In the genomic region with DNA sequence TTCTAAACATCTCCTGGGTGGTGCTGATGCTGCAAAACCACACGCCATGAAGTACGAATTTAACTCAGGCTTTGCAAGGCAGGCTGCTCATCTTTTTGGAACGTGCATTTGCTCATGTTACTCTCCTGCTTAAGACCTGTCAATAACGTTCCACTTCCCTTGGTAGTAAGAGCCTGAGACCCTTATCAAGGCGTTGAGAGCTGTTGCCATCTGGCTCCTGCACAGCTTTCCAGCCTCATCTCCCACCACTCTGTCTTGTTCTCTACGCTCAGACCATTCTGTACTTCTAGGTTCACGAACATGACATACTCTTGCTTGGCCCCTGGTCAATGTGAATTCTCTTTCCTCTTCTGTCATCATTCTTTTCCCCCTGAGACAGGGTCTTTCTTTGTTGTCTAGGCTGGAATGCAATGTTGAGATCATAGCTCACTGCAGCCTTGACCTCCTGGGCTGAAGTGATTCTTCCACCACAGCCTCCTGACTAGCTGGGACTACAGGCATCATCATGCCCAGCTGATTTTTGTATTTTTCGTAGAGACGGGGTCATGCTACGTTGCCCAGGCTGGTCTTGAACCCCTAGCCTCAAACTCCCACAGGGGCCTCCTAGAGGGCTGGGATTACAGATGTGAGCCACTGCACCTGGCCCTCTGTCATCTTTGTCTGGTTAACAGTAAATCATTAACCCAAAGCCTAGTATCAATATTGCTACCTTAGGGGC, we compare ENCODE assay signal across 16 cellular contexts.
DNase-seq lines count a peak whose midpoint lies in the region; ATAC-seq and TF ChIP-seq lines count a peak whose summit lies in the region.
"Had no signal": no experiment of that assay in that cellular context is flagged by ENCODE, and none has a peak within 500 bp of the region (broad histone marks: within the 10 kb centered on the region; RNA-seq: fewer than 3 reads in every experiment).

No MANE protein-coding gene starts in this region.

- H3K9me3 ChIP-seq in SK-N-SH: no peaks in the 10 kb centered on the region
- H3K9me3 ChIP-seq in esophagus muscularis mucosa: no peaks in the 10 kb centered on the region

- intact Hi-C loops in esophagus muscularis mucosa (cut with DNase I): no loop called here

- no peak for DNase-seq in SK-N-SH
- no peak for DNase-seq in activated naive CD4-positive, alpha-beta T cell (lab: John Stamatoyannopoulos, UW)
- DNase-seq in kidney glomerular epithelial cell (lab: John Stamatoyannopoulos, UW): no peak
- no peak for DNase-seq in esophagus muscularis mucosa (ENCODE audit: extremely low spot score)
- DNase-seq: activated CD8-positive, alpha-beta memory T cell treated with anti-CD3 and anti-CD28 coated beads, Interleukin-2, amount 50 U/mL, for 48 hours; AML-193; DND-41; NCI-H1417; substantia nigra had no signal

- H3K9ac ChIP-seq in SK-N-SH: no peak overlapping the region

- ATAC-seq in GM18511 (IDR thresholded peaks at IDR 0.05; ENCODE audit: unreplicated experiment) (peak; percentile 81), GM19372 (IDR thresholded peaks at IDR 0.05; ENCODE audit: low read depth, unreplicated experiment) (peak; percentile 67), HG02840 (IDR thresholded peaks at IDR 0.05; ENCODE audit: low FRiP score, unreplicated experiment) (peak; percentile 83), HG03521 (IDR thresholded peaks at IDR 0.05; ENCODE audit: unreplicated experiment) (peak; percentile 47)
- ATAC-seq: HCT116 had no signal

- H3K27me3 ChIP-seq in SK-N-SH (ENCODE audit: insufficient read depth) (no peaks in the 10 kb centered on the region), esophagus muscularis mucosa (peaks cover 0 to 9% (median 0%) of the 10 kb centered on the region in 4 donors)

- H3K27ac ChIP-seq in SK-N-SH (ENCODE audit: low read depth in 2 of 2, low read length in 1 of 2) (no peak overlapping the region), esophagus muscularis mucosa (replicated peaks in 1 of 4) (no peak overlapping the region)
- H3K27ac ChIP-seq: skin epidermis had no signal

- no peak overlapping the region for H3K4me2 ChIP-seq in SK-N-SH

- CTCF ChIA-PET in SK-N-SH (lab: Yijun Ruan, JAX): interaction anchor here (0.7 kb wide), 1 partner anchor 9 kb away, joined by 3 read pairs; no protein-coding TSS in a partner anchor

- H3K79me2 ChIP-seq in SK-N-SH (ENCODE audit: insufficient read depth): no peaks in the 10 kb centered on the region

- no peak for TF ChIP-seq POLR2A in esophagus muscularis mucosa (IDR thresholded peaks at IDR 0.05; ENCODE audit: low read depth)

- no peaks in the 10 kb centered on the region for H4K20me1 ChIP-seq in SK-N-SH (ENCODE audit: insufficient read depth)

- H3K9me2 ChIP-seq in SK-N-SH: no peaks in the 10 kb centered on the region

- no peak for TF ChIP-seq EP300 in SK-N-SH (IDR thresholded peaks at IDR 0.05; ENCODE audit: borderline replicate concordance in 1 of 2, low read depth in 1 of 2, low read length in 1 of 2)
- TF ChIP-seq EP300 in esophagus muscularis mucosa (IDR thresholded peaks at IDR 0.05): no peak

- H3K36me3 ChIP-seq in SK-N-SH (replicated peaks in 1 of 2; ENCODE audit: control insufficient read depth in 1 of 2, insufficient read depth in 2 of 2, low read length in 1 of 2) (no peaks in the 10 kb centered on the region), esophagus muscularis mucosa (no peaks in the 10 kb centered on the region)

- H3F3A ChIP-seq in SK-N-SH (replicated peaks; ENCODE audit: insufficient read depth): no peaks in the 10 kb centered on the region

- H3K4me3 ChIP-seq in SK-N-SH (ENCODE audit: low read depth in 2 of 2, low read length in 1 of 2) (no peak overlapping the region), esophagus muscularis mucosa (no peak overlapping the region)
- H3K4me3 ChIP-seq: lung, skin epidermis had no signal

- no peak overlapping the region for H2AFZ ChIP-seq in SK-N-SH (ENCODE audit: low read depth)

- POLR2A ChIA-PET in SK-N-SH (lab: Yijun Ruan, JAX): no interaction called here

- no peak for TF ChIP-seq RAD21 in SK-N-SH (IDR thresholded peaks at IDR 0.05; ENCODE audit: low read length)

- WGBS in SK-N-SH (ENCODE audit: low lambda C conversion rate): 71% methylated on average over 10 of the region's 10 CpGs
- 73% methylated on average over 10 of the region's 10 CpGs for WGBS in esophagus muscularis mucosa

- H3K4me1 ChIP-seq in SK-N-SH (ENCODE audit: control insufficient read depth in 1 of 2, insufficient read depth in 2 of 2, low read depth in 1 of 2, low read length in 1 of 2) (peaks cover 0 to 5% of the 10 kb centered on the region in 2 experiments; a peak in 2 of 4 replicates), esophagus muscularis mucosa (no peaks in the 10 kb centered on the region)

- TF ChIP-seq CTCF in SK-N-SH (IDR thresholded peaks at IDR 0.05) (no peak), esophagus muscularis mucosa (IDR thresholded peaks at IDR 0.05) (no peak)

TF ChIP-seq in SK-N-SH, 30 proteins besides CTCF, POLR2A, EP300 and RAD21:
- no peak for TF ChIP-seq NFIC (IDR thresholded peaks at IDR 0.05; ENCODE audit: borderline replicate concordance)
- TF ChIP-seq TAF1 (IDR thresholded peaks at IDR 0.05; ENCODE audit: borderline replicate concordance, low read depth, low read length): no peak
- no peak for TF ChIP-seq JUND (IDR thresholded peaks at IDR 0.05)
- TF ChIP-seq GATA2 (CRISPR knock-in tag; IDR thresholded peaks at IDR 0.05): no peak
- no peak for TF ChIP-seq GABPA (IDR thresholded peaks at IDR 0.05; ENCODE audit: low read depth)
- no peak for TF ChIP-seq MXI1 (IDR thresholded peaks at IDR 0.05; ENCODE audit: low read depth, low read length)
- TF ChIP-seq RFX5 (IDR thresholded peaks at IDR 0.05; ENCODE audit: low read length): no peak
- no peak for TF ChIP-seq EZH2phosphoT487 (IDR thresholded peaks at IDR 0.05; ENCODE audit: borderline replicate concordance, low read depth)
- TF ChIP-seq, protein P1, sequence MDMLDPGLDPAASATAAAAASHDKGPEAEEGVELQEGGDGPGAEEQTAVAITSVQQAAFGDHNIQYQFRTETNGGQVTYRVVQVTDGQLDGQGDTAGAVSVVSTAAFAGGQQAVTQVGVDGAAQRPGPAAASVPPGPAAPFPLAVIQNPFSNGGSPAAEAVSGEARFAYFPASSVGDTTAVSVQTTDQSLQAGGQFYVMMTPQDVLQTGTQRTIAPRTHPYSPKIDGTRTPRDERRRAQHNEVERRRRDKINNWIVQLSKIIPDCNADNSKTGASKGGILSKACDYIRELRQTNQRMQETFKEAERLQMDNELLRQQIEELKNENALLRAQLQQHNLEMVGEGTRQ (IDR thresholded peaks at IDR 0.05; ENCODE audit: borderline replicate concordance, low read depth, low read length): no peak
- TF ChIP-seq TCF12 (IDR thresholded peaks at IDR 0.05): no peak
- TF ChIP-seq POLR2AphosphoS5 (IDR thresholded peaks at IDR 0.05; ENCODE audit: low read depth, low read length): no peak
- TF ChIP-seq, protein P2, sequence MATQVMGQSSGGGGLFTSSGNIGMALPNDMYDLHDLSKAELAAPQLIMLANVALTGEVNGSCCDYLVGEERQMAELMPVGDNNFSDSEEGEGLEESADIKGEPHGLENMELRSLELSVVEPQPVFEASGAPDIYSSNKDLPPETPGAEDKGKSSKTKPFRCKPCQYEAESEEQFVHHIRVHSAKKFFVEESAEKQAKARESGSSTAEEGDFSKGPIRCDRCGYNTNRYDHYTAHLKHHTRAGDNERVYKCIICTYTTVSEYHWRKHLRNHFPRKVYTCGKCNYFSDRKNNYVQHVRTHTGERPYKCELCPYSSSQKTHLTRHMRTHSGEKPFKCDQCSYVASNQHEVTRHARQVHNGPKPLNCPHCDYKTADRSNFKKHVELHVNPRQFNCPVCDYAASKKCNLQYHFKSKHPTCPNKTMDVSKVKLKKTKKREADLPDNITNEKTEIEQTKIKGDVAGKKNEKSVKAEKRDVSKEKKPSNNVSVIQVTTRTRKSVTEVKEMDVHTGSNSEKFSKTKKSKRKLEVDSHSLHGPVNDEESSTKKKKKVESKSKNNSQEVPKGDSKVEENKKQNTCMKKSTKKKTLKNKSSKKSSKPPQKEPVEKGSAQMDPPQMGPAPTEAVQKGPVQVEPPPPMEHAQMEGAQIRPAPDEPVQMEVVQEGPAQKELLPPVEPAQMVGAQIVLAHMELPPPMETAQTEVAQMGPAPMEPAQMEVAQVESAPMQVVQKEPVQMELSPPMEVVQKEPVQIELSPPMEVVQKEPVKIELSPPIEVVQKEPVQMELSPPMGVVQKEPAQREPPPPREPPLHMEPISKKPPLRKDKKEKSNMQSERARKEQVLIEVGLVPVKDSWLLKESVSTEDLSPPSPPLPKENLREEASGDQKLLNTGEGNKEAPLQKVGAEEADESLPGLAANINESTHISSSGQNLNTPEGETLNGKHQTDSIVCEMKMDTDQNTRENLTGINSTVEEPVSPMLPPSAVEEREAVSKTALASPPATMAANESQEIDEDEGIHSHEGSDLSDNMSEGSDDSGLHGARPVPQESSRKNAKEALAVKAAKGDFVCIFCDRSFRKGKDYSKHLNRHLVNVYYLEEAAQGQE (IDR thresholded peaks at IDR 0.05; ENCODE audit: low read depth, low read length): no peak
- TF ChIP-seq YY1 (IDR thresholded peaks at IDR 0.05; ENCODE audit: low read depth): no peak
- no peak for TF ChIP-seq FOSL2 (IDR thresholded peaks at IDR 0.05; ENCODE audit: borderline replicate concordance, low read depth)
- TF ChIP-seq SMC3 (IDR thresholded peaks at IDR 0.05; ENCODE audit: low read depth, low read length): no peak
- TF ChIP-seq RXRA (IDR thresholded peaks at IDR 0.05; ENCODE audit: borderline replicate concordance, low read depth): no peak
- TF ChIP-seq FOXM1 (IDR thresholded peaks at IDR 0.05; ENCODE audit: low read depth): no peak
TF ChIP-seq in SK-N-SH: peak in this region for 0.
